In the genomic region with DNA sequence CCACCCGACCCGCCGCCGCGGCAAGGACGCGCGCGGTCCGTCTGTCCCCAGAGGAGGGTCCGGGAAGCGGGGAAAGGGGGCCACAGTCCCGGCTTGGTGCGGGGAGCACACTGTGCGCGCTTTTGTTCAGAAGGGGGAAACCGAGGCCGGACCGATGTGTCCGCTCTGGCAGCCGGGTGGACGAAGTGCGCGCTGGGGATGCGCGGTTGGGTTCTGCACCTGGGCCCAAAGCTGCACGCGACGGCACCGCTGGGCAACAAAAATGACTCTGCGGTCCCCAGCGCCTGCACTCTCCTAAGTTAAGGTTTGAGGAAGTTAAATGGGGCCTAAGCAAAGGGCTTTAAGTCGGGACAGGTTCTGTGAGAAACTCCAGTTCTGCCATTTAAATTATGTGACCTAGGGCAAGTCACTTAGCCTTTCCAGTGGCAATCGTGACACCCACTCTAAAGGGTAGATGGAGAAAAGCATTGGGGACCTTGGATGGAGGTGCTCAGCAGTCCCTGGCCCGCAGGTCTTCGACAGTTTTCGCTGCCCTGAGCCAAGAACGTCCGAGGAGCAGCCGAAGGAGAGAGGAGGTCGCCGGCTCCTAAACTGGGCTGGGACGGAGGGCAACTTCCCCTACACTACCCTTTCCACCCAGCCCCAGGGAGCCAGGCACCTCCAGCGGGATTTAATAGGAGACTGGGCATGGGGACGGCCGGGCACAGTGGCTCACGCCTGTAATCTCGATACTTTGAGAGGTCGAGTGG, we compare ENCODE assay signal across 8 cellular contexts. TPM values are rescaled to one million over a fixed set of nuclear protein-coding genes. Genes with fewer than 3 reads are reported as not detected.
DNase-seq lines count a peak whose midpoint lies in the region; ATAC-seq and TF ChIP-seq lines count a peak whose summit lies in the region.

No MANE protein-coding gene starts in this region.

- no peak for TF ChIP-seq CTCF in lower lobe of right lung (IDR thresholded peaks at IDR 0.05)

- no peaks in the 10 kb centered on the region for H3K9me3 ChIP-seq in ectodermal cell (ENCODE audit: control insufficient read depth, low read length)
- no peaks in the 10 kb centered on the region for H3K9me3 ChIP-seq in lower lobe of right lung

- H3K27me3 ChIP-seq in ectodermal cell (ENCODE audit: control insufficient read depth, insufficient read depth, low read length, poor library complexity, severe bottlenecking) (no peaks in the 10 kb centered on the region), lower lobe of right lung (ENCODE audit: low read depth) (no peaks in the 10 kb centered on the region)

- intact Hi-C loops in lower lobe of right lung (cut with DNase I): no loop called here

- H3K36me3 ChIP-seq in ectodermal cell (ENCODE audit: control insufficient read depth, insufficient read depth, low read length) (no peaks in the 10 kb centered on the region), lower lobe of right lung (no peaks in the 10 kb centered on the region)

- WGBS in ectodermal cell, 2 experiments: 1% methylated on average over 48 to 49 of the region's 49 CpGs

- ATAC-seq in GM19372 (IDR thresholded peaks at IDR 0.05; ENCODE audit: low read depth, unreplicated experiment) (peak; percentile 17), HG03442 (IDR thresholded peaks at IDR 0.05; ENCODE audit: unreplicated experiment) (peak; percentile 11), lower lobe of right lung (peak; percentile 22 to 40)

- DNase-seq in D341Med (ENCODE audit: low spot score) (peak; percentile 33), T follicular helper cell (ENCODE audit: low read depth) (peak; percentile 32), lower lobe of right lung (peak; percentile 69), superior temporal gyrus (ENCODE audit: extremely low spot score) (peak; percentile 64), T-helper 9 cell (no peak)

- peak overlapping the region; percentile 55 for H3K27ac ChIP-seq in ectodermal cell (ENCODE audit: insufficient read depth, low read depth, low read length, poor library complexity, severe bottlenecking)
- H3K27ac ChIP-seq in lower lobe of right lung: peak overlapping the region; percentile 96

- H3K4me3 ChIP-seq in ectodermal cell (ENCODE audit: insufficient read depth, low read depth, low read length): peak overlapping the region; percentile 78
- H3K4me3 ChIP-seq in lower lobe of right lung: peak overlapping the region; percentile 90

- H3K4me1 ChIP-seq in ectodermal cell (ENCODE audit: control insufficient read depth, insufficient read depth, low read length) (peaks cover 9% of the 10 kb centered on the region), lower lobe of right lung (peaks cover 51% of the 10 kb centered on the region)

RNA-seq across cellular contexts. Expression of a gene that starts 0.5 kb away (rescaled TPM):
- 14.5 TPM for polyA plus RNA-seq in ectodermal cell (2013, experiment 1 of 4)
- 13.6 TPM for polyA plus RNA-seq in ectodermal cell (2013, experiment 2 of 4)
- 13.5 TPM for polyA plus RNA-seq in ectodermal cell (2013, experiment 3 of 4)
- 13.5 TPM for polyA plus RNA-seq in ectodermal cell (2013, experiment 4 of 4)
- 27.9 TPM for total RNA-seq in lower lobe of right lung
